In the genomic region with DNA sequence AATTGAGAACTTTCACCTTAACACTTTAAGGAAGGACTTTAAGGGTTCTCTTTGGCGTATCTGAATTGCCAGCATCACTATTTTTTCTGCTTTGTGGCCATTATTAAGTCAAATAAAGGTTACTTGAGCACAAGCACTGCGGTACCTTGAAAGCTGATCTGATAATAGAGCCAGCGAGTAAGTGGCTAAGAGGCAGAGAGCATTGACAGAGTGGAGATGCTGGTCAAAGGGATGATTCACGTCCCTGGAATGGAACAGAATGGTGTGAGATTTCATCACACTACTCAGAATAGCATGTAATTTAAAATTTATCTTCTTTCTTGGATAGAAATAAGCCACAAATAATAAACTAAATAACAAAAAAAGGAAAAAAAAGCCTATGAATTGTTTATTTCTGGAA, we compare ENCODE assay signal across 19 cellular contexts. TPM values are rescaled to one million over a fixed set of nuclear protein-coding genes. Genes with fewer than 3 reads are reported as not detected.
A peak's percentile ranks its signal among the peaks of the same experiment; 100 is the strongest.
DNase-seq lines count a peak whose midpoint lies in the region; ATAC-seq, FAIRE-seq and TF ChIP-seq lines count a peak whose summit lies in the region.
"Had no signal": no experiment of that assay in that cellular context is flagged by ENCODE, and none has a peak within 500 bp of the region (broad histone marks: within the 10 kb centered on the region; RNA-seq: fewer than 3 reads in every experiment).

No MANE protein-coding gene starts in this region.

- H3K4me1 Mint-ChIP-seq in endodermal cell = no peaks in the 10 kb centered on the region
- H3K4me1 Mint-ChIP-seq in activated CD8-positive, alpha-beta memory T cell treated with anti-CD3 and anti-CD28 coated beads, Interleukin-2, amount 10 ng/mL, durations not matched to agents 7 days and 5 days = no peaks in the 10 kb centered on the region
- H3K4me1 Mint-ChIP-seq: activated B cell treated with CpG ODN at 0.5 μM for 24 hours had no signal

- no peak overlapping the region for H2AFZ ChIP-seq in GM23248

- H3K4me3 ChIP-seq in GM23248 (no peak overlapping the region), epithelial cell of esophagus (ENCODE audit: low read length) (no peak overlapping the region), endodermal cell (ENCODE audit: low read length) (no peak overlapping the region)
- H3K4me3 ChIP-seq: right lobe of liver, vagina had no signal

- no peaks in the 10 kb centered on the region for H3K79me2 ChIP-seq in GM23248 (ENCODE audit: insufficient read depth)

- no peak for FAIRE-seq in GM12891 (lab: Jason Lieb, UNC)

- H3K36me3 Mint-ChIP-seq in endodermal cell (ENCODE audit: low read depth) = no peaks in the 10 kb centered on the region
- H3K36me3 Mint-ChIP-seq in activated CD8-positive, alpha-beta memory T cell treated with anti-CD3 and anti-CD28 coated beads, Interleukin-2, amount 10 ng/mL, durations not matched to agents 7 days and 5 days = no peaks in the 10 kb centered on the region

- no peak overlapping the region for H3K4me2 ChIP-seq in GM23248 (ENCODE audit: unreplicated experiment)

- H3K4me3 Mint-ChIP-seq in endodermal cell = no peak overlapping the region
- H3K4me3 Mint-ChIP-seq in activated CD8-positive, alpha-beta memory T cell treated with anti-CD3 and anti-CD28 coated beads, Interleukin-2, amount 10 ng/mL, durations not matched to agents 7 days and 5 days = no peak overlapping the region
- H3K4me3 Mint-ChIP-seq: activated B cell treated with CpG ODN at 0.5 μM for 24 hours had no signal

- in situ Hi-C loops in GM23248 (cut with MboI) = no loop called here

- no peak for TF ChIP-seq CTCF in epithelial cell of esophagus (IDR thresholded peaks at IDR 0.05; ENCODE audit: insufficient read depth, low read depth, low read length, missing control alignments)
- TF ChIP-seq CTCF in endodermal cell (conservative IDR thresholded peaks at IDR 0.05) = no peak

- H3K9me3 ChIP-seq in GM23248 (ENCODE audit: low read depth) = no peaks in the 10 kb centered on the region
- H3K9me3 ChIP-seq in endodermal cell (ENCODE audit: control insufficient read depth, low read length) = no peaks in the 10 kb centered on the region
- H3K9me3 ChIP-seq: right lobe of liver, vagina had no signal

- no peak overlapping the region for H3K27ac Mint-ChIP-seq in endodermal cell
- H3K27ac Mint-ChIP-seq in activated CD8-positive, alpha-beta memory T cell treated with anti-CD3 and anti-CD28 coated beads, Interleukin-2, amount 10 ng/mL, durations not matched to agents 7 days and 5 days = no peak overlapping the region
- H3K27ac Mint-ChIP-seq: activated B cell treated with CpG ODN at 0.5 μM for 24 hours had no signal

- no peaks in the 10 kb centered on the region for H3K9me3 Mint-ChIP-seq in endodermal cell
- H3K9me3 Mint-ChIP-seq in activated CD8-positive, alpha-beta memory T cell treated with anti-CD3 and anti-CD28 coated beads, Interleukin-2, amount 10 ng/mL, durations not matched to agents 7 days and 5 days (ENCODE audit: low read depth) = no peaks in the 10 kb centered on the region
- H3K9me3 Mint-ChIP-seq: activated B cell treated with CpG ODN at 0.5 μM for 24 hours had no signal

- WGBS in GM23248 (ENCODE audit: low coverage in 1 of 2, low lambda C conversion rate in 2 of 2, missing lambda C conversion rate in 2 of 2), 2 experiments = 24 to 30% methylated on average over 4 of the region's 4 CpGs
- WGBS in endodermal cell (ENCODE audit: insufficient coverage in 1 of 2, insufficient read length in 1 of 2), 2 experiments = 88 to 100% methylated on average over 2 to 4 of the region's 4 CpGs

- H3K27me3 Mint-ChIP-seq in endodermal cell (ENCODE audit: insufficient read depth) = no peaks in the 10 kb centered on the region
- no peaks in the 10 kb centered on the region for H3K27me3 Mint-ChIP-seq in activated CD8-positive, alpha-beta memory T cell treated with anti-CD3 and anti-CD28 coated beads, Interleukin-2, amount 10 ng/mL, durations not matched to agents 7 days and 5 days
- H3K27me3 Mint-ChIP-seq: activated B cell treated with CpG ODN at 0.5 μM for 24 hours had no signal

- no peaks in the 10 kb centered on the region for H3F3A ChIP-seq in GM23248 (ENCODE audit: insufficient read depth)

- H3K9me2 ChIP-seq in GM23248 (ENCODE audit: insufficient read depth) = no peaks in the 10 kb centered on the region

- no peaks in the 10 kb centered on the region for H4K20me1 ChIP-seq in GM23248 (ENCODE audit: insufficient read depth)

- CTCF ChIA-PET in activated CD8-positive, alpha-beta memory T cell treated with anti-CD3 and anti-CD28 coated beads, Interleukin-2, amount 10 ng/mL, durations not matched to agents 7 days and 5 days (lab: Charles Lee) = no interaction called here

- H3K27ac ChIP-seq in GM23248 (no peak overlapping the region), endodermal cell (ENCODE audit: low read depth, low read length) (no peak overlapping the region)
- H3K27ac ChIP-seq: right lobe of liver, vagina had no signal

- peak; percentile 27 for DNase-seq in GM23248
- DNase-seq in NCI-H460 (ENCODE audit: extremely low read depth, low read depth) = peak; percentile 46
- peak; percentile 74 for DNase-seq in epithelial cell of esophagus (ENCODE audit: low read depth)
- peak; percentile 83 for DNase-seq in non-pigmented ciliary epithelial cell (ENCODE audit: low read depth)
- no peak for DNase-seq in occipital lobe (lab: John Stamatoyannopoulos, UW)
- no peak for DNase-seq in GM12891 (ENCODE audit: insufficient read length, low spot score)
- DNase-seq in endodermal cell = no peak
- DNase-seq in activated CD8-positive, alpha-beta memory T cell treated with anti-CD3 and anti-CD28 coated beads, Interleukin-2, amount 10 ng/mL, durations not matched to agents 7 days and 5 days = no peak
- DNase-seq: activated B cell treated with CpG ODN at 0.5 μM for 24 hours; activated naive CD4-positive, alpha-beta T cell; C1 segment of cervical spinal cord; Karpas-422; NCI-H2107; right lobe of liver; stimulated activated naive CD8-positive, alpha-beta T cell treated with anti-CD3 and anti-CD28 coated beads, Interleukin-15, Interleukin-2, amounts not matched to agents 100 U/mL and 50 U/mL, for 24 hours had no signal

- no peak for ATAC-seq in activated CD8-positive, alpha-beta memory T cell treated with anti-CD3 and anti-CD28 coated beads, Interleukin-2, amount 10 ng/mL, durations not matched to agents 7 days and 5 days
- ATAC-seq: stimulated activated naive CD8-positive, alpha-beta T cell treated with anti-CD3 and anti-CD28 coated beads, Interleukin-15, Interleukin-2, amounts not matched to agents 100 U/mL and 50 U/mL, for 24 hours had no signal

- no peaks in the 10 kb centered on the region for H3K4me1 ChIP-seq in GM23248 (ENCODE audit: insufficient read depth)
- no peaks in the 10 kb centered on the region for H3K4me1 ChIP-seq in endodermal cell (ENCODE audit: control insufficient read depth, insufficient read depth, low read length)
- H3K4me1 ChIP-seq: vagina had no signal

- H3K27me3 ChIP-seq in GM23248 (replicated peaks; ENCODE audit: insufficient read depth) (no peaks in the 10 kb centered on the region), endodermal cell (ENCODE audit: control insufficient read depth, insufficient read depth, low read length, poor library complexity, severe bottlenecking) (no peaks in the 10 kb centered on the region)
- H3K27me3 ChIP-seq: right lobe of liver, vagina had no signal

- no peaks in the 10 kb centered on the region for H3K36me3 ChIP-seq in GM23248 (ENCODE audit: low read depth)
- H3K36me3 ChIP-seq in endodermal cell (ENCODE audit: control insufficient read depth, insufficient read depth, low read length) = no peaks in the 10 kb centered on the region
- H3K36me3 ChIP-seq: right lobe of liver, vagina had no signal

- H3K9ac ChIP-seq in GM23248 = no peak overlapping the region
- H3K9ac ChIP-seq in endodermal cell (ENCODE audit: extremely low read depth, low read length, poor library complexity, severe bottlenecking) = no peak overlapping the region

- TF ChIP-seq POLR2A in GM12891 (IDR thresholded peaks at IDR 0.05; ENCODE audit: low read depth, low read length) = no peak

TF ChIP-seq in GM12891, 5 proteins besides CTCF, POLR2A, EP300 and RAD21:
- no peak for TF ChIP-seq SPI1 (IDR thresholded peaks at IDR 0.05; ENCODE audit: low read depth, low read length)
- TF ChIP-seq POU2F2 (IDR thresholded peaks at IDR 0.05; ENCODE audit: low read depth, low read length) = no peak
- TF ChIP-seq PAX5 (IDR thresholded peaks at IDR 0.05; ENCODE audit: insufficient read depth, low read length, severe bottlenecking) = no peak
- TF ChIP-seq POLR2AphosphoS5 (IDR thresholded peaks at IDR 0.05; ENCODE audit: low read depth, low read length) = no peak
- TF ChIP-seq TAF1 (IDR thresholded peaks at IDR 0.05; ENCODE audit: low read depth, low read length) = no peak

RNA-seq across cellular contexts. Expression of gene NPFFR2, which starts 57.1 kb away (rescaled TPM):
- not detected in 2 replicates for total RNA-seq in GM23248 (2014; rRNA removed; shearing (Covaris generic))
- not detected in 2 replicates for polyA plus RNA-seq in GM23248 (2016; fragmentation: Nextera tagmentation; extraction: Ambion mirVana)
- total RNA-seq in NCI-H460 (2014; rRNA removed; shearing (Covaris generic)) = not detected in 2 replicates
- polyA plus RNA-seq in NCI-H460 (2014; cell fraction: nucleus; rRNA removed) = not detected in 2 replicates
- total RNA-seq in occipital lobe (not detected), endodermal cell (1 to 10 TPM in 1 of 2 donors, under 1 TPM in 1; 0.29 to 1.5 TPM)
- not detected for polyA plus RNA-seq in GM12891 (2012; ENCODE audit: low read depth, missing spikeins)
- polyA plus RNA-seq in endodermal cell (2013, experiment 1 of 2) = 1.6 TPM
- polyA plus RNA-seq in endodermal cell (2013, experiment 2 of 2) = 0.95 TPM
- not detected for total RNA-seq in activated CD8-positive, alpha-beta memory T cell treated with anti-CD3 and anti-CD28 coated beads, Interleukin-2, amount 10 ng/mL, durations not matched to agents 7 days and 5 days
- total RNA-seq: activated B cell treated with CpG ODN at 0.5 μM for 24 hours, cardiac septum, right lobe of liver, vagina had no signal
- polyA plus RNA-seq: liver, neural cell had no signal

Comparison
In these comparisons a context has a peak if more than half of its experiments do, and no peak if none do; other contexts are left out.
1. DNase-seq: peak in GM23248 (single experiment), NCI-H460 (single experiment), epithelial cell of esophagus (single experiment) and non-pigmented ciliary epithelial cell (single experiment); none in occipital lobe (single experiment), GM12891 (single experiment), endodermal cell (single experiment) and activated CD8-positive, alpha-beta memory T cell treated with anti-CD3 and anti-CD28 coated beads, Interleukin-2, amount 10 ng/mL, durations not matched to agents 7 days and 5 days (single experiment).